14 cellular contexts compared by ENCODE assay signal in genomic region chr6:42032366-42032765, GRCh38. TPM values are rescaled to one million over a fixed set of nuclear protein-coding genes. Genes with fewer than 3 reads are reported as not detected.
DNase-seq lines count a peak whose midpoint lies in the region; ATAC-seq, FAIRE-seq and TF ChIP-seq lines count a peak whose summit lies in the region.
"Had no signal": no experiment of that assay in that cellular context is flagged by ENCODE, and none has a peak within 500 bp of the region (broad histone marks: within the 10 kb centered on the region; RNA-seq: fewer than 3 reads in every experiment).

No MANE protein-coding gene starts in this region.

- H3K4me3 Mint-ChIP-seq in activated T-cell treated with anti-CD3 and anti-CD28 coated beads, Interleukin-2, amount 50 U/mL, for 72 hours, result peak overlapping the region; percentile 72 to 89
- no peak overlapping the region for H3K4me3 Mint-ChIP-seq in activated T-cell treated with anti-CD3 and anti-CD28 coated beads, Interleukin-2, amount 50 U/mL, for 4 hours
- peak overlapping the region in 1 of 2 donors; percentile 5 for H3K4me3 Mint-ChIP-seq in stimulated activated naive B cell treated with anti-CD40 and anti-IgM and Interleukin-4, amounts not matched to agents 10 μg/mL and 1 μg/mL and 100 μg/mL, for 72 hours

- H3K4me3 ChIP-seq in K562 (no peak overlapping the region), uterus (no peak overlapping the region)
- H3K4me3 ChIP-seq: mucosa of descending colon, ovary had no signal

- H3K79me2 ChIP-seq in K562 (ENCODE audit: control insufficient read depth, insufficient read depth, low read length), result peaks cover 17% of the 10 kb centered on the region; the same call in 2 of the 3 replicates

- H3K27ac ChIP-seq in RWPE1 (0 out of 2 replicates have a peak overlapping the region, but pooled peaks have one; percentile 6), K562 (ENCODE audit: extremely low read depth, low read depth, low read length) (peak overlapping the region; percentile 4; the same call in 1 of the 3 replicates), uterus (no peak overlapping the region)
- H3K27ac ChIP-seq: ovary had no signal

- CTCF ChIA-PET in RWPE1 (lab: Yijun Ruan, JAX), result interaction anchor here (1.2 kb wide), 1 partner anchor 11 kb away, joined by 5 read pairs; no protein-coding TSS in a partner anchor
- CTCF ChIA-PET in K562 (lab: Yijun Ruan, JAX; ENCODE audit: low intra/inter-chr PET ratio), result no interaction called here

- H3K27me3 Mint-ChIP-seq in activated T-cell treated with anti-CD3 and anti-CD28 coated beads, Interleukin-2, amount 50 U/mL, for 72 hours (ENCODE audit: low read depth), result no peaks in the 10 kb centered on the region
- H3K27me3 Mint-ChIP-seq in activated T-cell treated with anti-CD3 and anti-CD28 coated beads, Interleukin-2, amount 50 U/mL, for 4 hours (ENCODE audit: low read depth), result no peaks in the 10 kb centered on the region
- H3K27me3 Mint-ChIP-seq in stimulated activated naive B cell treated with anti-CD40 and anti-IgM and Interleukin-4, amounts not matched to agents 10 μg/mL and 1 μg/mL and 100 μg/mL, for 72 hours, result no peaks in the 10 kb centered on the region

- H3K9me3 ChIP-seq in K562 (replicated peaks; ENCODE audit: control insufficient read depth, insufficient read depth, low read depth, low read length), result no peaks in the 10 kb centered on the region
- no peaks in the 10 kb centered on the region for H3K9me3 ChIP-seq in uterus
- H3K9me3 ChIP-seq: mucosa of descending colon, ovary had no signal

- H3K36me3 ChIP-seq in K562 (ENCODE audit: control insufficient read depth, insufficient read depth, low read length) (no peaks in the 10 kb centered on the region), uterus (no peaks in the 10 kb centered on the region)
- H3K36me3 ChIP-seq: ovary had no signal

- peaks cover 73% of the 10 kb centered on the region for H3K4me1 Mint-ChIP-seq in activated T-cell treated with anti-CD3 and anti-CD28 coated beads, Interleukin-2, amount 50 U/mL, for 72 hours (ENCODE audit: low read depth)
- H3K4me1 Mint-ChIP-seq in activated T-cell treated with anti-CD3 and anti-CD28 coated beads, Interleukin-2, amount 50 U/mL, for 4 hours (ENCODE audit: low read depth), result peaks cover 67% of the 10 kb centered on the region
- peaks cover 45 to 67% of the 10 kb centered on the region in 2 donors for H3K4me1 Mint-ChIP-seq in stimulated activated naive B cell treated with anti-CD40 and anti-IgM and Interleukin-4, amounts not matched to agents 10 μg/mL and 1 μg/mL and 100 μg/mL, for 72 hours

- BruUV-seq in K562 (replicated peaks; lab: Mats Ljungman, UMichigan), result no TSS peak

- no peak for TF ChIP-seq RAD21 in K562 (CRISPR knock-in tag; conservative IDR thresholded peaks at IDR 0.05 in 1 of 2, IDR thresholded peaks at IDR 0.05 in 1 of 2)

- 0 out of 2 replicates have a peak overlapping the region, but pooled peaks have one; percentile 41 for H2AFZ ChIP-seq in K562 (ENCODE audit: low read depth, low read length)

- TF ChIP-seq CTCF in RWPE1 (conservative IDR thresholded peaks at IDR 0.05; ENCODE audit: low read depth), result no peak
- no peak for TF ChIP-seq CTCF in K562 (IDR thresholded peaks at IDR 0.05 in 2 of 3, conservative IDR thresholded peaks at IDR 0.05 in 1 of 3; ENCODE audit: insufficient read depth in 2 of 3, low read depth in 1 of 3, low read length in 3 of 3)
- no peak for TF ChIP-seq CTCF in uterus (IDR thresholded peaks at IDR 0.05)

- POLR2A ChIA-PET in RWPE1 (lab: Yijun Ruan, JAX; ENCODE audit: low non-redundant PET), result no interaction called here
- POLR2A ChIA-PET in K562 (lab: Yijun Ruan, JAX), result interaction anchor here (0.7 to 2.7 kb wide), 3 partner anchors 102 to 315 kb away, joined by 3 to 11 read pairs (median 3); partner anchors contain the start of genes BYSL and MED20

- H3K9me3 Mint-ChIP-seq in activated T-cell treated with anti-CD3 and anti-CD28 coated beads, Interleukin-2, amount 50 U/mL, for 72 hours, result no peaks in the 10 kb centered on the region
- no peaks in the 10 kb centered on the region for H3K9me3 Mint-ChIP-seq in activated T-cell treated with anti-CD3 and anti-CD28 coated beads, Interleukin-2, amount 50 U/mL, for 4 hours
- peaks cover 0 to 1% of the 10 kb centered on the region in 2 donors for H3K9me3 Mint-ChIP-seq in stimulated activated naive B cell treated with anti-CD40 and anti-IgM and Interleukin-4, amounts not matched to agents 10 μg/mL and 1 μg/mL and 100 μg/mL, for 72 hours

- H3K9me1 ChIP-seq in K562 (ENCODE audit: control insufficient read depth, insufficient read depth, low read length), result no peaks in the 10 kb centered on the region

- WGBS in K562 (ENCODE audit: insufficient coverage, low coverage, missing lambda C conversion rate), result 80% methylated on average over 6 of the region's 6 CpGs

- intact Hi-C loops in K562 (cut with micrococcal nuclease) (no loop called here), uterus (cut with DNase I; ENCODE audit: low total_unique reads) (no loop called here), Right ventricle myocardium superior (cut with DNase I) (no loop called here)

- peaks cover 5 to 14% of the 10 kb centered on the region in 2 donors for H3K36me3 Mint-ChIP-seq in activated T-cell treated with anti-CD3 and anti-CD28 coated beads, Interleukin-2, amount 50 U/mL, for 72 hours (ENCODE audit: insufficient read depth in 2 of 2)
- peaks cover 18% of the 10 kb centered on the region for H3K36me3 Mint-ChIP-seq in activated T-cell treated with anti-CD3 and anti-CD28 coated beads, Interleukin-2, amount 50 U/mL, for 4 hours (ENCODE audit: insufficient read depth)
- H3K36me3 Mint-ChIP-seq in stimulated activated naive B cell treated with anti-CD40 and anti-IgM and Interleukin-4, amounts not matched to agents 10 μg/mL and 1 μg/mL and 100 μg/mL, for 72 hours, result peaks cover 4 to 5% of the 10 kb centered on the region in 2 donors

- H4K20me1 ChIP-seq in K562 (replicated peaks; ENCODE audit: control insufficient read depth, insufficient read depth, low read length), result no peaks in the 10 kb centered on the region

- H3K4me2 ChIP-seq in K562 (ENCODE audit: insufficient read depth, low read length), result no peak overlapping the region

- H3K9ac ChIP-seq in K562 (ENCODE audit: insufficient read depth in 1 of 2, low read depth in 2 of 2, low read length in 2 of 2), result peak overlapping the region in 1 of 2 experiments; percentile 68; a peak in 1 of 4 replicates

- H3K27ac Mint-ChIP-seq in activated T-cell treated with anti-CD3 and anti-CD28 coated beads, Interleukin-2, amount 50 U/mL, for 72 hours, result peak overlapping the region; percentile 97
- H3K27ac Mint-ChIP-seq in stimulated activated naive B cell treated with anti-CD40 and anti-IgM and Interleukin-4, amounts not matched to agents 10 μg/mL and 1 μg/mL and 100 μg/mL, for 72 hours, result peak overlapping the region; percentile 86

- ATAC-seq in activated T-cell treated with anti-CD3 and anti-CD28 coated beads, Interleukin-2, amount 50 U/mL, for 72 hours (replicated peaks in 1 of 2), result no peak
- no peak for ATAC-seq in activated T-cell treated with anti-CD3 and anti-CD28 coated beads, Interleukin-2, amount 50 U/mL, for 4 hours
- ATAC-seq in K562, result no peak
- no peak for ATAC-seq in stimulated activated naive B cell treated with anti-CD40 and anti-IgM and Interleukin-4, amounts not matched to agents 10 μg/mL and 1 μg/mL and 100 μg/mL, for 72 hours (replicated peaks)
- ATAC-seq in Right ventricle myocardium superior (ENCODE audit: poor library complexity), result no peak
- ATAC-seq: mucosa of descending colon had no signal

- TF ChIP-seq POLR2A in K562 (conservative IDR thresholded peaks at IDR 0.05) (no peak), uterus (IDR thresholded peaks at IDR 0.05) (no peak)

- H3K4me1 ChIP-seq in K562 (replicated peaks in 1 of 2; ENCODE audit: control insufficient read depth in 2 of 2, insufficient read depth in 2 of 2, low read length in 2 of 2) (peaks cover 49 to 51% of the 10 kb centered on the region in 2 experiments), uterus (no peaks in the 10 kb centered on the region)

- FAIRE-seq in K562 (lab: Jason Lieb, UNC), result no peak

- in situ Hi-C loops in K562 (cut with MboI), result no loop called here

- no peak for TF ChIP-seq EP300 in K562 (IDR thresholded peaks at IDR 0.05; ENCODE audit: low read length)

- no peak for DNase-seq in activated T-cell treated with anti-CD3 and anti-CD28 coated beads, Interleukin-2, amount 50 U/mL, for 72 hours
- no peak for DNase-seq in activated T-cell treated with anti-CD3 and anti-CD28 coated beads, Interleukin-2, amount 50 U/mL, for 4 hours
- DNase-seq in RWPE1 (ENCODE audit: low spot score) (no peak), K562 (ENCODE audit: extremely low read depth in 1 of 4, low spot score in 3 of 4) (peak in 1 of 4 experiments; percentile 5), uterus (no peak), NCI-H2081 treated with DMSO at 0.1 percent for 48 hours (lab: John Stamatoyannopoulos, UW) (no peak), Right ventricle myocardium superior (no peak)
- DNase-seq in stimulated activated naive B cell treated with anti-CD40 and anti-IgM and Interleukin-4, amounts not matched to agents 10 μg/mL and 1 μg/mL and 100 μg/mL, for 72 hours, result no peak
- DNase-seq: ACHN; activated CD4-positive, alpha-beta T cell treated with anti-CD3 and anti-CD28 coated beads, Interleukin-2, amount 50 U/mL, for 1 hour; activated gamma-delta T cell treated with Interleukin-2 at 50 U/mL for 16 hours; mucosa of descending colon; MV-4-11 had no signal

- H3K27me3 ChIP-seq in K562 (ENCODE audit: control insufficient read depth in 2 of 2, insufficient read depth in 2 of 2, low read length in 2 of 2), result no peaks in the 10 kb centered on the region
- H3K27me3 ChIP-seq in uterus, result no peaks in the 10 kb centered on the region
- H3K27me3 ChIP-seq: ovary had no signal

RNA-seq across cellular contexts. Expression of gene TAF8, which starts 18.0 kb away (rescaled TPM):
- total RNA-seq in activated T-cell treated with anti-CD3 and anti-CD28 coated beads, Interleukin-2, amount 50 U/mL, for 72 hours, result 10 to 100 TPM; 62.6 to 70.4 TPM
- 10 to 100 TPM; 35.7 to 39.9 (median 38.2) TPM for total RNA-seq in activated T-cell treated with anti-CD3 and anti-CD28 coated beads, Interleukin-2, amount 50 U/mL, for 4 hours
- total RNA-seq in K562 (2011; cell fraction: chromatin; rRNA removed; ENCODE audit: low replicate concordance), result 128 and 137 TPM in 2 replicates
- total RNA-seq in K562 (2011; cell fraction: nucleolus; rRNA removed), result 89.7 and 95.9 TPM in 2 replicates
- total RNA-seq in K562 (2011; cell fraction: nucleoplasm; rRNA removed), result 111 and 145 TPM in 2 replicates
- 37.8 and 45.6 TPM in 2 replicates for total RNA-seq in K562 (2014; rRNA removed)
- 41.0 and 43.8 TPM in 2 replicates for total RNA-seq in K562 (2014; rRNA removed; fragmentation: Illumina TruSeq; extraction: Trizol)
- total RNA-seq in K562 (2015; rRNA removed; fragmentation: Illumina TruSeq; extraction: Trizol), result 29.4 and 32.3 TPM in 2 replicates
- 49.1 and 51.4 TPM in 2 replicates for total RNA-seq in K562 (2021)
- 52.8 and 57.2 TPM in 2 replicates for polyA plus RNA-seq in K562 (2011; rRNA removed)
- 58.0 and 76.8 TPM in 2 replicates for polyA plus RNA-seq in K562 (2011; cell fraction: cytosol; rRNA removed)
- polyA plus RNA-seq in K562 (2011; cell fraction: nucleus; rRNA removed), result 33.2 and 40.6 TPM in 2 replicates
- 24.5 and 33.6 TPM in 2 replicates for polyA plus RNA-seq in K562 (2012)
- 49.2 and 52.6 TPM in 2 replicates for polyA plus RNA-seq in K562 (2014; fragmentation: Illumina TruSeq; extraction: Trizol)
- 10 to 100 TPM; 58.9 to 84.0 TPM for polyA plus RNA-seq in K562 (2014; fragmentation: Nextera tagmentation; extraction: Ambion mirVana)
- 57.1 and 60.3 TPM in 2 replicates for polyA plus RNA-seq in K562 (2014; rRNA removed)
- polyA minus RNA-seq in K562 (2011; rRNA and poly(A)+ RNA removed), result 89.5 and 117 TPM in 2 replicates
- polyA minus RNA-seq in K562 (2011; cell fraction: cytosol; rRNA and poly(A)+ RNA removed), result 30.9 and 35.3 TPM in 2 replicates
- 37.0 and 60.9 TPM in 2 replicates for polyA minus RNA-seq in K562 (2011; cell fraction: nucleus; rRNA and poly(A)+ RNA removed)
- total RNA-seq in uterus, result 10 to 100 TPM; 16.0 to 45.6 (median 37.5) TPM
- 28.7 TPM for total RNA-seq in Right ventricle myocardium superior

Comparison
In these comparisons a context has a peak if more than half of its experiments do, and no peak if none do; other contexts are left out.
1. H3K27ac ChIP-seq: peak in RWPE1 (single experiment) and K562 (single experiment); none in uterus (0 of 2).